In genomic region chr1:17011439-17012307, GRCh38 we compare ENCODE assay signal across 8 cellular contexts. TPM values are rescaled to one million over a fixed set of nuclear protein-coding genes. Genes with fewer than 3 reads are reported as not detected.
A peak's percentile ranks its signal among the peaks of the same experiment; 100 is the strongest.
DNase-seq lines count a peak whose midpoint lies in the region; ATAC-seq and TF ChIP-seq lines count a peak whose summit lies in the region.

Gene ATP13A2 (minus strand): TSS chr1:17011928. CDS start chr1:17011738, 190 bp downstream.

- H3K9me3 Mint-ChIP-seq in activated CD4-positive, alpha-beta T cell treated with anti-CD3 and anti-CD28 coated beads, Interleukin-2, amount 10 ng/mL, durations not matched to agents 7 days and 5 days = no peaks in the 10 kb centered on the region

- no peaks in the 10 kb centered on the region for H3K36me3 Mint-ChIP-seq in activated CD4-positive, alpha-beta T cell treated with anti-CD3 and anti-CD28 coated beads, Interleukin-2, amount 10 ng/mL, durations not matched to agents 7 days and 5 days (ENCODE audit: low read depth)

- DNase-seq in AG04449 (ENCODE audit: low read depth, low spot score) (no peak), NCI-H446 (lab: John Stamatoyannopoulos, UW) (peak; percentile 39 to 87), coronary artery (ENCODE audit: low spot score) (no peak), left kidney (ENCODE audit: low read depth, low spot score) (peak; percentile 95)
- DNase-seq in activated CD4-positive, alpha-beta T cell treated with anti-CD3 and anti-CD28 coated beads, Interleukin-2, amount 10 ng/mL, durations not matched to agents 7 days and 5 days = peak; percentile 85
- peak; percentile 84 to 87 for DNase-seq in stimulated activated CD4-positive, alpha-beta T cell treated with anti-CD3 and anti-CD28 coated beads, Interleukin-2, amount 100 ng/mL, for 24 hours

- ATAC-seq in GM18907 (IDR thresholded peaks at IDR 0.05; ENCODE audit: unreplicated experiment) (peak; percentile 82), HG03159 (IDR thresholded peaks at IDR 0.05; ENCODE audit: unreplicated experiment) (peak; percentile 88)

- CTCF ChIA-PET in AG04449 (lab: Yijun Ruan, JAX) = interaction anchor here (2.4 kb wide), 1 partner anchor 60 kb away, joined by 9 read pairs; no protein-coding TSS in a partner anchor
- CTCF ChIA-PET in activated CD4-positive, alpha-beta T cell treated with anti-CD3 and anti-CD28 coated beads, Interleukin-2, amount 10 ng/mL, durations not matched to agents 7 days and 5 days (lab: Charles Lee) = interaction anchor here (2.2 kb wide), 1 partner anchor 12 kb away, joined by 6 read pairs; no protein-coding TSS in a partner anchor

- H3K4me3 Mint-ChIP-seq in activated CD4-positive, alpha-beta T cell treated with anti-CD3 and anti-CD28 coated beads, Interleukin-2, amount 10 ng/mL, durations not matched to agents 7 days and 5 days = peak within 1 kb of the TSS; percentile 83

- POLR2A ChIA-PET in AG04449 (lab: Yijun Ruan, JAX) = interaction anchor here (0.6 kb wide), 1 partner anchor 33 kb away, joined by 3 read pairs; no protein-coding TSS in a partner anchor
- POLR2A ChIA-PET in activated CD4-positive, alpha-beta T cell treated with anti-CD3 and anti-CD28 coated beads, Interleukin-2, amount 10 ng/mL, durations not matched to agents 7 days and 5 days (lab: Charles Lee) = no interaction called here

- H3K27me3 Mint-ChIP-seq in activated CD4-positive, alpha-beta T cell treated with anti-CD3 and anti-CD28 coated beads, Interleukin-2, amount 10 ng/mL, durations not matched to agents 7 days and 5 days = peaks cover 3% of the 10 kb centered on the region

- H3K27ac Mint-ChIP-seq in activated CD4-positive, alpha-beta T cell treated with anti-CD3 and anti-CD28 coated beads, Interleukin-2, amount 10 ng/mL, durations not matched to agents 7 days and 5 days = peak within 1 kb of the TSS; percentile 80

- H3K4me1 Mint-ChIP-seq in activated CD4-positive, alpha-beta T cell treated with anti-CD3 and anti-CD28 coated beads, Interleukin-2, amount 10 ng/mL, durations not matched to agents 7 days and 5 days = peaks cover 24% of the 10 kb centered on the region

- H3K4me3 ChIP-seq in AG04449 (ENCODE audit: low read depth, low read length) (peak within 1 kb of the TSS; percentile 66), coronary artery (peak within 1 kb of the TSS; percentile 94)

- peak within 1 kb of the TSS; percentile 7 to 72 for H3K27ac ChIP-seq in coronary artery

- TF ChIP-seq CTCF in AG04449 (IDR thresholded peaks at IDR 0.05; ENCODE audit: insufficient read depth, low read length, missing control alignments) = no peak
- no peak for TF ChIP-seq CTCF in coronary artery (IDR thresholded peaks at IDR 0.05)

RNA-seq across cellular contexts. Expression of gene ATP13A2, which starts in this region (rescaled TPM):
- total RNA-seq in activated CD4-positive, alpha-beta T cell treated with anti-CD3 and anti-CD28 coated beads, Interleukin-2, amount 10 ng/mL, durations not matched to agents 7 days and 5 days = 10 to 100 TPM; 57.1 to 59.4 TPM

Comparison
In these comparisons a context has a peak if more than half of its experiments do, and no peak if none do; other contexts are left out.
1. DNase-seq: peak in NCI-H446 (2 of 2), activated CD4-positive, alpha-beta T cell treated with anti-CD3 and anti-CD28 coated beads, Interleukin-2, amount 10 ng/mL, durations not matched to agents 7 days and 5 days (single experiment), left kidney (single experiment) and stimulated activated CD4-positive, alpha-beta T cell treated with anti-CD3 and anti-CD28 coated beads, Interleukin-2, amount 100 ng/mL, for 24 hours (2 of 2); none in AG04449 (single experiment) and coronary artery (single experiment).